ENCODE assay signal across 1 cellular context in genomic region chr3:128075516-128076464, GRCh38.
TF ChIP-seq lines count a peak whose summit lies in the region.

No MANE protein-coding gene starts in this region.

TF ChIP-seq in K562, 482 proteins besides CTCF, POLR2A, EP300 and RAD21 (continues in another document):
- TF ChIP-seq TFE3 (CRISPR knock-in tag; IDR thresholded peaks at IDR 0.05) (no peak), ZNF41 (CRISPR knock-in tag; conservative IDR thresholded peaks at IDR 0.05) (no peak), GATAD2B (IDR thresholded peaks at IDR 0.05; ENCODE audit: borderline replicate concordance) (peak; percentile 63; the same call in 1 of the 2 replicates), ZNF316 (IDR thresholded peaks at IDR 0.05) (no peak), MXI1 (IDR thresholded peaks at IDR 0.05; ENCODE audit: low read depth, low read length) (no peak), ZNF146 (CRISPR knock-in tag; IDR thresholded peaks at IDR 0.05; ENCODE audit: unreplicated experiment) (no peak), ZNF384 (IDR thresholded peaks at IDR 0.05; ENCODE audit: low read depth, low read length) (0 out of 2 replicates have a peak, but pooled peaks have one; percentile 24), SOX6 (IDR thresholded peaks at IDR 0.05) (0 out of 2 replicates have a peak, but pooled peaks have one; percentile 22), SMC3 (conservative IDR thresholded peaks at IDR 0.05; ENCODE audit: insufficient read depth, low read depth, low read length) (peak; percentile 54; the same call in 1 of the 2 replicates), SUPT5H (IDR thresholded peaks at IDR 0.05) (0 out of 2 replicates have a peak, but pooled peaks have one; percentile 32), XRCC5 (IDR thresholded peaks at IDR 0.05; ENCODE audit: low read depth, low read length) (peak; percentile 84; the same call in 1 of the 2 replicates), ZBTB2 (IDR thresholded peaks at IDR 0.05) (peak; percentile 66), PRPF4 (IDR thresholded peaks at IDR 0.05; ENCODE audit: insufficient read depth, low read depth, low read length, poor library complexity, severe bottlenecking) (no peak), TARDBP (IDR thresholded peaks at IDR 0.05) (0 out of 2 replicates have a peak, but pooled peaks have one; percentile 38), HSF4 (CRISPR knock-in tag; IDR thresholded peaks at IDR 0.05; ENCODE audit: borderline replicate concordance) (no peak), SAFB (IDR thresholded peaks at IDR 0.05; ENCODE audit: borderline replicate concordance, low read depth, low read length) (peak; percentile 89), L3MBTL2 (IDR thresholded peaks at IDR 0.05) (peak; percentile 86), POLR2G (IDR thresholded peaks at IDR 0.05; ENCODE audit: low read depth, low read length) (peak; percentile 76), ZBED1 (IDR thresholded peaks at IDR 0.05) (peak; percentile 87), NFE2 (IDR thresholded peaks at IDR 0.05; ENCODE audit: low read depth) (no peak), HNRNPK (IDR thresholded peaks at IDR 0.05; ENCODE audit: low read depth, low read length, poor library complexity, severe bottlenecking) (no peak), TAF1 (IDR thresholded peaks at IDR 0.05; ENCODE audit: control insufficient read depth, extremely low read depth, insufficient read depth, low read length, severe bottlenecking) (peak; percentile 34), POU5F1 (IDR thresholded peaks at IDR 0.05; ENCODE audit: borderline replicate concordance, low read depth, low read length, partially characterized antibody) (no peak), SMARCA4 (IDR thresholded peaks at IDR 0.05) (peak; percentile 59), RFX5 (IDR thresholded peaks at IDR 0.05; ENCODE audit: low read depth, low read length) (no peak), PHF20 (IDR thresholded peaks at IDR 0.05; ENCODE audit: partially characterized antibody) (peak; percentile 39), MNT (conservative IDR thresholded peaks at IDR 0.05) (peak; percentile 30 to 73; a peak in 3 of 4 replicates), ID3 (CRISPR knock-in tag; IDR thresholded peaks at IDR 0.05) (no peak), ID3 (tag; IDR thresholded peaks at IDR 0.05) (no peak), NBN (IDR thresholded peaks at IDR 0.05; ENCODE audit: low read depth) (0 out of 2 replicates have a peak, but pooled peaks have one; percentile 37), MYC (IDR thresholded peaks at IDR 0.05; ENCODE audit: low read depth, low read length) (peak; percentile 78), MYC (CRISPR knock-in tag; IDR thresholded peaks at IDR 0.05; ENCODE audit: borderline replicate concordance, low read depth) (no peak), ZNF444 (CRISPR knock-in tag; IDR thresholded peaks at IDR 0.05) (no peak), PRDM10 (IDR thresholded peaks at IDR 0.05; ENCODE audit: partially characterized antibody) (no peak), GTF2E2 (tag; IDR thresholded peaks at IDR 0.05) (0 out of 2 replicates have a peak, but pooled peaks have one; percentile 17), ZFX (CRISPR knock-in tag; IDR thresholded peaks at IDR 0.05) (peak; percentile 80), NR2C2 (CRISPR knock-in tag; IDR thresholded peaks at IDR 0.05) (no peak), NR2C2 (tag; IDR thresholded peaks at IDR 0.05) (no peak), JUN (IDR thresholded peaks at IDR 0.05; ENCODE audit: borderline replicate concordance, low read depth, low read length) (peak; percentile 19; the same call in 1 of the 2 replicates), JUN (CRISPR knock-in tag; IDR thresholded peaks at IDR 0.05; ENCODE audit: borderline replicate concordance) (no peak), NEUROD1 (IDR thresholded peaks at IDR 0.05; ENCODE audit: borderline replicate concordance, low read depth, low read length, partially characterized antibody) (peak; percentile 58), DEAF1 (CRISPR knock-in tag; IDR thresholded peaks at IDR 0.05) (peak; percentile 60; the same call in 1 of the 2 replicates), ZFP36 (IDR thresholded peaks at IDR 0.05; ENCODE audit: low read depth, low read length, partially characterized antibody) (peak; percentile 88), NCOA6 (IDR thresholded peaks at IDR 0.05) (no peak), CHD2 (IDR thresholded peaks at IDR 0.05; ENCODE audit: low read depth, low read length) (peak; percentile 58; the same call in 1 of the 2 replicates), RB1 (IDR thresholded peaks at IDR 0.05; ENCODE audit: low read depth) (peak; percentile 74; the same call in 1 of the 2 replicates), FIP1L1 (IDR thresholded peaks at IDR 0.05; ENCODE audit: low read depth, low read length, poor library complexity, severe bottlenecking) (no peak), ZNF12 (CRISPR knock-in tag; IDR thresholded peaks at IDR 0.05) (no peak), CBX3 (IDR thresholded peaks at IDR 0.05; ENCODE audit: borderline replicate concordance in 1 of 2, low read length in 2 of 2) (peak in 1 of 2 experiments; percentile 54; a peak in 1 of 3 replicates), U2AF1 (optimal IDR thresholded peaks at IDR 0.05; ENCODE audit: low read depth, low read length) (peak; percentile 88), HNRNPH1 (optimal IDR thresholded peaks at IDR 0.05; ENCODE audit: low read depth, low read length) (no peak), ATF7 (IDR thresholded peaks at IDR 0.05) (peak; percentile 48), ZBTB9 (CRISPR knock-in tag; IDR thresholded peaks at IDR 0.05) (no peak), GABPA (tag; conservative IDR thresholded peaks at IDR 0.05; ENCODE audit: low read depth) (no peak), SMARCE1 (IDR thresholded peaks at IDR 0.05) (peak; percentile 43; the same call in 1 of the 2 replicates), ZNF77 (CRISPR knock-in tag; IDR thresholded peaks at IDR 0.05) (no peak), TEAD1 (CRISPR knock-in tag; IDR thresholded peaks at IDR 0.05) (peak in 1 of 2 experiments; percentile 37; a peak in 1 of 4 replicates), BRCA1 (IDR thresholded peaks at IDR 0.05) (no peak), BRCA1 (CRISPR knock-in tag; IDR thresholded peaks at IDR 0.05) (no peak), ELF1 (tag; IDR thresholded peaks at IDR 0.05) (no peak), EGR1 (conservative IDR thresholded peaks at IDR 0.05) (peak; percentile 74), FOXP4 (CRISPR knock-in tag; IDR thresholded peaks at IDR 0.05; ENCODE audit: borderline replicate concordance) (no peak), MAZ (CRISPR knock-in tag; conservative IDR thresholded peaks at IDR 0.05 in 1 of 2, IDR thresholded peaks at IDR 0.05 in 1 of 2) (peak; percentile 64 to 90)
